ENCODE assay signal across 8 cellular contexts in genomic region chr2:213150315-213150951, GRCh38. TPM values are rescaled to one million over a fixed set of nuclear protein-coding genes. Genes with fewer than 3 reads are reported as not detected.
DNase-seq lines count a peak whose midpoint lies in the region; ATAC-seq and TF ChIP-seq lines count a peak whose summit lies in the region.

No MANE protein-coding gene starts in this region.

- in situ Hi-C loops in transverse colon (cut with MboI; ENCODE audit: low pct_ligation_motif_present in 1 of 4, low pct_unique_long_range_greater_than_20kb in 1 of 4, low sequenced_read_pairs in 3 of 4): loop anchor here (5.0 to 25.0 kb wide), 3 partner anchors 376 to 463 kb away; no protein-coding TSS in a partner anchor

- H3K27ac ChIP-seq in transverse colon: peak overlapping the region; percentile 91 to 99 (median 94)

- TF ChIP-seq CTCF in NB4 (IDR thresholded peaks at IDR 0.05; ENCODE audit: low read depth, low read length) (no peak), choroid plexus epithelial cell (conservative IDR thresholded peaks at IDR 0.05; ENCODE audit: low read depth, low read length) (no peak), transverse colon (IDR thresholded peaks at IDR 0.05) (no peak)

- TF ChIP-seq EP300 in transverse colon (IDR thresholded peaks at IDR 0.05; ENCODE audit: low read depth): no peak

- no peaks in the 10 kb centered on the region for H3K36me3 ChIP-seq in transverse colon

- no peaks in the 10 kb centered on the region for H3K27me3 ChIP-seq in transverse colon

- DNase-seq in EL (peak; percentile 36), NB4 (ENCODE audit: low read depth) (peak; percentile 17), choroid plexus epithelial cell (ENCODE audit: low read depth) (peak; percentile 57), medulla oblongata (ENCODE audit: extremely low spot score) (peak; percentile 68), transverse colon (peak; percentile 13), NCI-H2171 treated with DMSO at 0.1 percent for 48 hours (lab: John Stamatoyannopoulos, UW) (no peak), AG08396 (ENCODE audit: low spot score) (no peak)

- 0% methylated on average over 4 to 9 of the region's 9 CpGs for WGBS in transverse colon (ENCODE audit: low coverage in 1 of 2), 2 donors

- no peak for TF ChIP-seq POLR2A in NB4 (IDR thresholded peaks at IDR 0.05; ENCODE audit: extremely low read depth, insufficient read length)
- no peak for TF ChIP-seq POLR2A in transverse colon (IDR thresholded peaks at IDR 0.05)

- no peaks in the 10 kb centered on the region for H3K9me3 ChIP-seq in transverse colon

- peaks cover 0 to 20% (median 11%) of the 10 kb centered on the region in 4 donors for H3K4me1 ChIP-seq in transverse colon

- H3K4me3 ChIP-seq in NB4 (ENCODE audit: low read depth, low read length): peak overlapping the region; percentile 88
- peak overlapping the region; percentile 68 for H3K4me3 ChIP-seq in choroid plexus epithelial cell (ENCODE audit: low read depth, low read length)
- H3K4me3 ChIP-seq in transverse colon: peak overlapping the region; percentile 20 to 80 (median 59)

- intact Hi-C loops in transverse colon (cut with DNase I; ENCODE audit: low total_unique reads): loop anchor here (5.0 kb wide), 1 partner anchor 373 kb away; no protein-coding TSS in a partner anchor

- ATAC-seq in HG03565 (IDR thresholded peaks at IDR 0.05; ENCODE audit: unreplicated experiment): no peak

RNA-seq across cellular contexts. Expression of gene IKZF2, which starts 1.0 kb away (rescaled TPM):
- 10 to 100 TPM in 3 of 4 donors, 1 to 10 TPM in 1; 1.8 to 15.6 (median 12.3) TPM for total RNA-seq in transverse colon

Comparison
In these comparisons a context has a peak if more than half of its experiments do, and no peak if none do; other contexts are left out.
1. DNase-seq: peak in EL (single experiment), NB4 (single experiment), choroid plexus epithelial cell (single experiment), medulla oblongata (single experiment) and transverse colon (single experiment); none in NCI-H2171 treated with DMSO at 0.1 percent for 48 hours (single experiment) and AG08396 (single experiment).
2. Peak in every context shown above with its lines, with median percentiles within 50 percentile points of each other: H3K4me3 ChIP-seq.